ENCODE assay signal across 13 cellular contexts in genomic region chr2:175600024-175600831, GRCh38.
A peak's percentile ranks its signal among the peaks of the same experiment; 100 is the strongest.
DNase-seq lines count a peak whose midpoint lies in the region; ATAC-seq and TF ChIP-seq lines count a peak whose summit lies in the region.
"Had no signal": no experiment of that assay in that cellular context is flagged by ENCODE, and none has a peak within 500 bp of the region (broad histone marks: within the 10 kb centered on the region; RNA-seq: fewer than 3 reads in every experiment).

No MANE protein-coding gene starts in this region.

- peak overlapping the region; percentile 46 for H3K9ac ChIP-seq in GM23248

- no peaks in the 10 kb centered on the region for H3K27me3 ChIP-seq in GM23248 (replicated peaks; ENCODE audit: insufficient read depth)
- no peaks in the 10 kb centered on the region for H3K27me3 ChIP-seq in SJCRH30
- no peaks in the 10 kb centered on the region for H3K27me3 ChIP-seq in heart left ventricle

- no peak overlapping the region for H2AFZ ChIP-seq in GM23248

- H3K4me3 ChIP-seq in GM23248 (peak overlapping the region; percentile 3), SJCRH30 (peak overlapping the region; percentile 6; the same call in 1 of the 2 replicates), heart left ventricle (no peak overlapping the region), skeletal muscle cell (ENCODE audit: low read depth, low read length) (no peak overlapping the region)

- 1% methylated on average over 7 of the region's 7 CpGs for WGBS in GM23248 (ENCODE audit: low coverage in 1 of 2, low lambda C conversion rate in 2 of 2, missing lambda C conversion rate in 2 of 2), 2 experiments
- 53 to 66% (median 65%) methylated on average over 7 of the region's 7 CpGs for WGBS in heart left ventricle, 4 donors

- ATAC-seq in heart left ventricle (peak; percentile 64 to 95 (median 74)), HG03095 (IDR thresholded peaks at IDR 0.05; ENCODE audit: unreplicated experiment) (no peak)
- no peak for ATAC-seq in activated T-cell treated with anti-CD3 and anti-CD28 coated beads, Interleukin-2, amount 50 U/mL, for 4 hours
- ATAC-seq: left colon; stimulated activated memory B cell treated with anti-CD40 and anti-IgM and Interleukin-4, amounts not matched to agents 10 μg/mL and 1 μg/mL and 100 μg/mL, for 72 hours had no signal

- TF ChIP-seq POLR2A in heart left ventricle (IDR thresholded peaks at IDR 0.05): no peak

- H3K9me3 ChIP-seq in GM23248 (ENCODE audit: low read depth): no peaks in the 10 kb centered on the region
- no peaks in the 10 kb centered on the region for H3K9me3 ChIP-seq in SJCRH30 (replicated peaks)
- no peaks in the 10 kb centered on the region for H3K9me3 ChIP-seq in heart left ventricle

- H3K4me1 ChIP-seq in GM23248 (ENCODE audit: insufficient read depth) (peaks cover 34% of the 10 kb centered on the region), SJCRH30 (peaks cover 26% of the 10 kb centered on the region), heart left ventricle (peaks cover 0 to 13% (median 2%) of the 10 kb centered on the region in 12 donors)

- H3K27ac ChIP-seq in GM23248: peak overlapping the region; percentile 88
- peak overlapping the region; percentile 87 for H3K27ac ChIP-seq in SJCRH30
- H3K27ac ChIP-seq in heart left ventricle: peak overlapping the region in 5 of 12 donors; percentile 4 to 29 (median 27)
- H3K27ac ChIP-seq: WERI-Rb-1 had no signal

- no peaks in the 10 kb centered on the region for H3K9me3 Mint-ChIP-seq in activated T-cell treated with anti-CD3 and anti-CD28 coated beads, Interleukin-2, amount 50 U/mL, for 4 hours
- H3K9me3 Mint-ChIP-seq: stimulated activated memory B cell treated with anti-CD40 and anti-IgM and Interleukin-4, amounts not matched to agents 10 μg/mL and 1 μg/mL and 100 μg/mL, for 72 hours had no signal

- no peaks in the 10 kb centered on the region for H3K9me2 ChIP-seq in GM23248 (ENCODE audit: insufficient read depth)

- H3F3A ChIP-seq in GM23248 (ENCODE audit: insufficient read depth): peaks cover 28% of the 10 kb centered on the region

- H3K4me2 ChIP-seq in GM23248 (ENCODE audit: unreplicated experiment): peak overlapping the region; percentile 44

- H3K36me3 ChIP-seq in GM23248 (ENCODE audit: low read depth) (no peaks in the 10 kb centered on the region), SJCRH30 (no peaks in the 10 kb centered on the region), heart left ventricle (no peaks in the 10 kb centered on the region)
- H3K36me3 ChIP-seq: WERI-Rb-1 had no signal

- POLR2A ChIA-PET in GM10248 (lab: Yijun Ruan, JAX): no interaction called here

- no peaks in the 10 kb centered on the region for H3K36me3 Mint-ChIP-seq in activated T-cell treated with anti-CD3 and anti-CD28 coated beads, Interleukin-2, amount 50 U/mL, for 4 hours (ENCODE audit: insufficient read depth)
- H3K36me3 Mint-ChIP-seq: stimulated activated memory B cell treated with anti-CD40 and anti-IgM and Interleukin-4, amounts not matched to agents 10 μg/mL and 1 μg/mL and 100 μg/mL, for 72 hours had no signal

- H3K79me2 ChIP-seq in GM23248 (ENCODE audit: insufficient read depth): no peaks in the 10 kb centered on the region

- no peaks in the 10 kb centered on the region for H3K4me1 Mint-ChIP-seq in activated T-cell treated with anti-CD3 and anti-CD28 coated beads, Interleukin-2, amount 50 U/mL, for 4 hours (ENCODE audit: low read depth)
- H3K4me1 Mint-ChIP-seq: stimulated activated memory B cell treated with anti-CD40 and anti-IgM and Interleukin-4, amounts not matched to agents 10 μg/mL and 1 μg/mL and 100 μg/mL, for 72 hours had no signal

- H3K27me3 Mint-ChIP-seq in activated T-cell treated with anti-CD3 and anti-CD28 coated beads, Interleukin-2, amount 50 U/mL, for 4 hours (ENCODE audit: low read depth): no peaks in the 10 kb centered on the region
- H3K27me3 Mint-ChIP-seq: stimulated activated memory B cell treated with anti-CD40 and anti-IgM and Interleukin-4, amounts not matched to agents 10 μg/mL and 1 μg/mL and 100 μg/mL, for 72 hours had no signal

- in situ Hi-C loops in GM23248 (cut with MboI): no loop called here

- intact Hi-C loops in heart left ventricle (cut with DNase I): no loop called here

- TF ChIP-seq CTCF in heart left ventricle (IDR thresholded peaks at IDR 0.05) (no peak), GM10248 (IDR thresholded peaks at IDR 0.05; ENCODE audit: control extremely low read depth, extremely low read depth, low read depth, missing control alignments) (no peak)

- CTCF ChIA-PET in GM10248 (lab: Yijun Ruan, JAX): interaction anchor here (0.7 kb wide), 1 partner anchor 12 kb away, joined by 4 read pairs; no protein-coding TSS in a partner anchor

- no peaks in the 10 kb centered on the region for H4K20me1 ChIP-seq in GM23248 (ENCODE audit: insufficient read depth)

- peak; percentile 91 for DNase-seq in GM23248
- peak; percentile 83 to 89 for DNase-seq in SJCRH30
- peak in 1 of 5 donors; percentile 33 for DNase-seq in heart left ventricle
- peak; percentile 9 for DNase-seq in skeletal muscle cell (ENCODE audit: low read depth)
- DNase-seq in activated T-cell treated with anti-CD3 and anti-CD28 coated beads, Interleukin-2, amount 50 U/mL, for 4 hours: no peak
- DNase-seq in COR-L47 (lab: John Stamatoyannopoulos, UW): no peak
- DNase-seq in GM10248 (ENCODE audit: extremely low spot score): no peak
- DNase-seq: activated gamma-delta T cell treated with Interleukin-2 at 50 U/mL for 16 hours, Karpas-422, left colon, WERI-Rb-1 had no signal

- no peak overlapping the region for H3K4me3 Mint-ChIP-seq in activated T-cell treated with anti-CD3 and anti-CD28 coated beads, Interleukin-2, amount 50 U/mL, for 4 hours
- H3K4me3 Mint-ChIP-seq: stimulated activated memory B cell treated with anti-CD40 and anti-IgM and Interleukin-4, amounts not matched to agents 10 μg/mL and 1 μg/mL and 100 μg/mL, for 72 hours had no signal

Comparison
In these comparisons a context has a peak if more than half of its experiments do, and no peak if none do; other contexts are left out.
1. DNase-seq: peak in GM23248 (single experiment), SJCRH30 (2 of 2) and skeletal muscle cell (single experiment); none in activated T-cell treated with anti-CD3 and anti-CD28 coated beads, Interleukin-2, amount 50 U/mL, for 4 hours (single experiment), COR-L47 (single experiment) and GM10248 (single experiment).
2. H3K4me3 ChIP-seq: peak in GM23248 (single experiment) and SJCRH30 (single experiment); none in heart left ventricle (0 of 12) and skeletal muscle cell (single experiment).
3. ATAC-seq: peak in heart left ventricle (4 of 4); none in activated T-cell treated with anti-CD3 and anti-CD28 coated beads, Interleukin-2, amount 50 U/mL, for 4 hours (0 of 2) and HG03095 (single experiment).